Comparison of ENCODE assay signal across 1 cellular context in genomic region chr15:100602064-100602821, GRCh38.
TF ChIP-seq lines count a peak whose summit lies in the region.

ASB7 (plus strand) TSS chr15:100602589; CDS start chr15:100612217, 9,628 bp downstream.
LINS1 (minus strand) TSS chr15:100602184; CDS start chr15:100580842, 21,342 bp downstream.

TF ChIP-seq in K562, 482 proteins besides CTCF, POLR2A, EP300 and RAD21 (continued from another document and continues in another):
- TF ChIP-seq AFF1 (IDR thresholded peaks at IDR 0.05; ENCODE audit: low read depth in 1 of 2, partially characterized antibody in 2 of 2) = no peak
- peak; percentile 64 for TF ChIP-seq PKNOX1 (IDR thresholded peaks at IDR 0.05)
- no peak for TF ChIP-seq ZNF408 (CRISPR knock-in tag; IDR thresholded peaks at IDR 0.05; ENCODE audit: low read depth)
- TF ChIP-seq HNRNPH1 (optimal IDR thresholded peaks at IDR 0.05; ENCODE audit: low read depth, low read length) = no peak
- no peak for TF ChIP-seq DMBX1 (CRISPR knock-in tag; IDR thresholded peaks at IDR 0.05; ENCODE audit: borderline replicate concordance)
- TF ChIP-seq ELF2 (CRISPR knock-in tag; IDR thresholded peaks at IDR 0.05) = 0 out of 2 replicates have a peak, but pooled peaks have one; percentile 25
- no peak for TF ChIP-seq MXD1 (CRISPR knock-in tag; IDR thresholded peaks at IDR 0.05; ENCODE audit: borderline replicate concordance, poor library complexity, severe bottlenecking)
- TF ChIP-seq C11orf30 (IDR thresholded peaks at IDR 0.05; ENCODE audit: low read depth) = peak; percentile 83
- TF ChIP-seq HMBOX1 (IDR thresholded peaks at IDR 0.05) = peak; percentile 73; the same call in 1 of the 2 replicates
- no peak for TF ChIP-seq ZBTB8A (IDR thresholded peaks at IDR 0.05; ENCODE audit: partially characterized antibody)
- TF ChIP-seq MGA (IDR thresholded peaks at IDR 0.05) = no peak
- peak in 1 of 2 experiments; percentile 54; a peak in 1 of 4 replicates for TF ChIP-seq HDAC1 (IDR thresholded peaks at IDR 0.05)
- no peak for TF ChIP-seq ZNF274 (IDR thresholded peaks at IDR 0.05; ENCODE audit: borderline replicate concordance, low read depth, low read length)
- TF ChIP-seq HIVEP1 (CRISPR knock-in tag; IDR thresholded peaks at IDR 0.05) = no peak
- TF ChIP-seq PYGO2 (tag; IDR thresholded peaks at IDR 0.05) = no peak
- TF ChIP-seq SRF (CRISPR knock-in tag; IDR thresholded peaks at IDR 0.05) = peak in 1 of 2 experiments; percentile 83; a peak in 2 of 4 replicates
- TF ChIP-seq CXXC5 (CRISPR knock-in tag; IDR thresholded peaks at IDR 0.05) = peak; percentile 64
- 0 out of 2 replicates have a peak, but pooled peaks have one; percentile 50 for TF ChIP-seq E2F3 (CRISPR knock-in tag; IDR thresholded peaks at IDR 0.05)
- no peak for TF ChIP-seq HSF4 (CRISPR knock-in tag; IDR thresholded peaks at IDR 0.05; ENCODE audit: borderline replicate concordance)
- peak; percentile 32; the same call in 1 of the 2 replicates for TF ChIP-seq JUND (IDR thresholded peaks at IDR 0.05; ENCODE audit: borderline replicate concordance, low read depth, low read length)
- TF ChIP-seq JUND (tag; IDR thresholded peaks at IDR 0.05; ENCODE audit: borderline replicate concordance, low read depth, low read length) = no peak; the same call in 2 of the 3 replicates
- TF ChIP-seq CGGBP1 (CRISPR knock-in tag; IDR thresholded peaks at IDR 0.05) = no peak
- no peak for TF ChIP-seq ZBTB49 (CRISPR knock-in tag; IDR thresholded peaks at IDR 0.05; ENCODE audit: borderline replicate concordance)
- peak; percentile 57 for TF ChIP-seq MBD2 (IDR thresholded peaks at IDR 0.05; ENCODE audit: borderline replicate concordance, low read depth)
- no peak for TF ChIP-seq NR4A1 (CRISPR knock-in tag; IDR thresholded peaks at IDR 0.05)
- TF ChIP-seq NR4A1 (tag; IDR thresholded peaks at IDR 0.05) = no peak
- no peak for TF ChIP-seq ZBTB33 (CRISPR knock-in tag; IDR thresholded peaks at IDR 0.05)
- TF ChIP-seq ATF4 (CRISPR knock-in tag; IDR thresholded peaks at IDR 0.05) = no peak
- TF ChIP-seq NUFIP1 (IDR thresholded peaks at IDR 0.05; ENCODE audit: partially characterized antibody) = no peak
- peak; percentile 79; the same call in 1 of the 2 replicates for TF ChIP-seq ATF7 (IDR thresholded peaks at IDR 0.05)
- no peak for TF ChIP-seq SAFB (IDR thresholded peaks at IDR 0.05; ENCODE audit: borderline replicate concordance, low read depth, low read length)
